Comparison of ENCODE assay signal across 22 cellular contexts in genomic region chr7:151901313-151901669, GRCh38. TPM values are rescaled to one million over a fixed set of nuclear protein-coding genes. Genes with fewer than 3 reads are reported as not detected.
A peak's percentile ranks its signal among the peaks of the same experiment; 100 is the strongest.
DNase-seq lines count a peak whose midpoint lies in the region; ATAC-seq, FAIRE-seq and TF ChIP-seq lines count a peak whose summit lies in the region.
"Had no signal": no experiment of that assay in that cellular context is flagged by ENCODE, and none has a peak within 500 bp of the region (broad histone marks: within the 10 kb centered on the region; RNA-seq: fewer than 3 reads in every experiment).

No MANE protein-coding gene starts in this region.

- no peak overlapping the region for H4K8ac ChIP-seq in trophoblast cell (ENCODE audit: low read depth, low read length)

- DNase-seq in H7 (peak; percentile 19), kidney (peak; percentile 43), sciatic nerve (ENCODE audit: low spot score) (no peak), NCI-H226 (no peak), trophoblast cell (no peak), NCI-H2196 (lab: John Stamatoyannopoulos, UW; ENCODE audit: unreplicated experiment) (no peak)
- DNase-seq: CD4-positive, alpha-beta memory T cell; DND-41; GDM1; HFFc6; Karpas-422; MM.1S; NCI-H1105 treated with DMSO at 0.1 percent for 48 hours; NCI-H1930; NCI-H2171 treated with DMSO at 0.1 percent for 48 hours; NCI-H510A treated with DMSO at 0.1 percent for 48 hours; SIG-M5 had no signal

- ATAC-seq in sciatic nerve (peak; percentile 63), HG02678 (IDR thresholded peaks at IDR 0.05; ENCODE audit: unreplicated experiment) (no peak)
- ATAC-seq: A549 had no signal

- peaks cover 79% of the 10 kb centered on the region for H3K27me3 ChIP-seq in ACC112 (ENCODE audit: insufficient read depth, low read length)
- no peaks in the 10 kb centered on the region; the same call in 1 of the 2 replicates for H3K27me3 ChIP-seq in H7 (ENCODE audit: control insufficient read depth, insufficient read depth, low read length)
- no peaks in the 10 kb centered on the region for H3K27me3 ChIP-seq in trophoblast cell (ENCODE audit: insufficient read depth, low read length)

- H3K36me3 ChIP-seq in ACC112 (ENCODE audit: insufficient read depth, low read length) (no peaks in the 10 kb centered on the region), H7 (replicated peaks; ENCODE audit: control insufficient read depth, insufficient read depth, low read length) (no peaks in the 10 kb centered on the region), kidney (ENCODE audit: control insufficient read depth in 1 of 2, insufficient read depth in 2 of 2, low read length in 2 of 2) (no peaks in the 10 kb centered on the region), trophoblast cell (ENCODE audit: control insufficient read depth in 1 of 2, insufficient read depth in 2 of 2, low read length in 2 of 2) (no peaks in the 10 kb centered on the region)

- H3K79me1 ChIP-seq in trophoblast cell (ENCODE audit: low read length): no peaks in the 10 kb centered on the region

- no peak for TF ChIP-seq CTCF in kidney (IDR thresholded peaks at IDR 0.05; ENCODE audit: borderline replicate concordance, extremely low read depth, insufficient read depth)

- no peak overlapping the region for H3K27ac ChIP-seq in ACC112 (ENCODE audit: low read depth, low read length)
- no peak overlapping the region for H3K27ac ChIP-seq in kidney (ENCODE audit: low read depth in 2 of 2, low read length in 2 of 2)
- no peak overlapping the region for H3K27ac ChIP-seq in trophoblast cell (ENCODE audit: low read depth, low read length)
- H3K27ac ChIP-seq: A549 had no signal

- H3K9ac ChIP-seq in kidney (ENCODE audit: low read length in 2 of 2) (no peak overlapping the region), trophoblast cell (ENCODE audit: low read length) (no peak overlapping the region)

- H3K4me3 ChIP-seq in ACC112 (ENCODE audit: low read depth, low read length): peak overlapping the region; percentile 62
- no peak overlapping the region for H3K4me3 ChIP-seq in H7 (ENCODE audit: insufficient read depth, low read depth, low read length)
- H3K4me3 ChIP-seq in kidney (ENCODE audit: low read length in 2 of 2): no peak overlapping the region
- H3K4me3 ChIP-seq in trophoblast cell (ENCODE audit: low read depth, low read length): no peak overlapping the region
- H3K4me3 ChIP-seq: A549 had no signal

- H2BK12ac ChIP-seq in trophoblast cell (ENCODE audit: low read length): no peak overlapping the region

- no peak overlapping the region for H2BK120ac ChIP-seq in trophoblast cell (ENCODE audit: insufficient read depth, low read length, poor library complexity)

- H2AFZ ChIP-seq in ACC112 (ENCODE audit: low read length, unreplicated experiment): no peak overlapping the region
- no peak overlapping the region for H2AFZ ChIP-seq in trophoblast cell (ENCODE audit: insufficient read depth, low read length, poor library complexity)

- no peak for FAIRE-seq in kidney (lab: Jason Lieb, UNC)
- FAIRE-seq: A549, H1, RCC 7860 had no signal

- no peak overlapping the region for H2AK5ac ChIP-seq in trophoblast cell (ENCODE audit: low read length)

- no peak overlapping the region for H4K91ac ChIP-seq in trophoblast cell (ENCODE audit: low read depth, low read length)

- WGBS in trophoblast cell (ENCODE audit: extremely low coverage, insufficient coverage, insufficient read length): no CpG with 5 or more reads among the region's 8 CpGs

- no peak overlapping the region for H3K18ac ChIP-seq in trophoblast cell (ENCODE audit: low read length)

- no peak overlapping the region for H3K4me2 ChIP-seq in trophoblast cell (ENCODE audit: low read length)
- H3K4me2 ChIP-seq: A549 had no signal

- no peak overlapping the region for H2BK5ac ChIP-seq in trophoblast cell (ENCODE audit: low read depth, low read length, poor library complexity)

- H3K9me3 ChIP-seq in kidney (ENCODE audit: control insufficient read depth in 1 of 2, low read length in 2 of 2) (no peaks in the 10 kb centered on the region), trophoblast cell (ENCODE audit: insufficient read depth, low read depth, low read length) (no peaks in the 10 kb centered on the region)

- H3K4ac ChIP-seq in trophoblast cell (ENCODE audit: low read depth, low read length): no peak overlapping the region

- intact Hi-C loops in kidney (cut with DNase I): no loop called here
- intact Hi-C loops in sciatic nerve (cut with DNase I): no loop called here

- H3K79me2 ChIP-seq in ACC112 (ENCODE audit: control insufficient read depth, insufficient read depth, low read length, unreplicated experiment) (no peaks in the 10 kb centered on the region), trophoblast cell (ENCODE audit: control insufficient read depth, insufficient read depth, low read length, poor library complexity) (no peaks in the 10 kb centered on the region)

- no peak overlapping the region for H4K12ac ChIP-seq in trophoblast cell (ENCODE audit: low read depth, low read length)

- H3K23ac ChIP-seq in trophoblast cell (ENCODE audit: low read length): no peak overlapping the region

- no peak overlapping the region for H3K14ac ChIP-seq in trophoblast cell (ENCODE audit: low read length)

- H3K4me1 ChIP-seq in ACC112 (ENCODE audit: control insufficient read depth, insufficient read depth, low read length, unreplicated experiment): no peaks in the 10 kb centered on the region
- H3K4me1 ChIP-seq in kidney (ENCODE audit: control insufficient read depth in 1 of 2, insufficient read depth in 1 of 2, low read depth in 1 of 2, low read length in 2 of 2): peaks cover 0 to 3% of the 10 kb centered on the region in 2 donors
- no peaks in the 10 kb centered on the region for H3K4me1 ChIP-seq in trophoblast cell (ENCODE audit: control insufficient read depth in 1 of 2, insufficient read depth in 2 of 2, low read length in 2 of 2)

RNA-seq across cellular contexts. Expression of gene PRKAG2, which starts 24.4 kb away (rescaled TPM):
- 5.8 and 6.0 TPM in 2 replicates for total RNA-seq in H7 (2014; rRNA removed; shearing (Covaris generic))
- total RNA-seq in kidney (40.7 TPM), sciatic nerve (31.5 TPM)
- 40.9 TPM for polyA plus RNA-seq in kidney (ENCODE audit: insufficient read depth, low read depth, low replicate concordance)
- polyA plus RNA-seq in trophoblast cell (2013): 34.2 and 36.3 TPM in 2 replicates

RNA-seq across cellular contexts. Expression of gene GALNTL5, which starts 55.0 kb away (rescaled TPM):
- not detected in 2 replicates for total RNA-seq in H7 (2014; rRNA removed; shearing (Covaris generic))
- total RNA-seq in kidney: not detected
- polyA plus RNA-seq in kidney (ENCODE audit: insufficient read depth, low read depth, low replicate concordance): not detected
- total RNA-seq in sciatic nerve: not detected
- polyA plus RNA-seq in trophoblast cell (2013): not detected in 2 replicates
- total RNA-seq: CD4-positive, alpha-beta memory T cell; H1; HFFc6 had no signal
- polyA plus RNA-seq: A549; CD4-positive, alpha-beta memory T cell had no signal

Comparison
In these comparisons a context has a peak if more than half of its experiments do, and no peak if none do; other contexts are left out.
1. DNase-seq: peak in H7 (single experiment) and kidney (single experiment); none in sciatic nerve (single experiment), NCI-H226 (single experiment), trophoblast cell (0 of 2) and NCI-H2196 (single experiment).